8 cellular contexts compared by ENCODE assay signal in genomic region chr2:69829243-69830044, GRCh38.
DNase-seq lines count a peak whose midpoint lies in the region; ATAC-seq and TF ChIP-seq lines count a peak whose summit lies in the region.

TSS of gene GMCL1 (plus strand) at chr2:69829660. CDS start at chr2:69829893, 233 bp downstream.

- DNase-seq in DMS 273 treated with DMSO at 0.1 percent for 48 hours (lab: John Stamatoyannopoulos, UW): peak; percentile 80
- DNase-seq in HuH-7.5 (ENCODE audit: low spot score): peak; percentile 57
- peak; percentile 100 for DNase-seq in activated CD8-positive, alpha-beta memory T cell treated with anti-CD3 and anti-CD28 coated beads, Interleukin-2, amount 50 U/mL, for 48 hours
- DNase-seq in epidermal melanocyte (ENCODE audit: insufficient read length, low spot score): peak; percentile 48
- peak; percentile 91 for DNase-seq in middle frontal gyrus (ENCODE audit: extremely low spot score, low spot score)
- DNase-seq in stimulated activated CD8-positive, alpha-beta memory T cell treated with anti-CD3 and anti-CD28 coated beads, Interleukin-2, amount 100 ng/mL, for 1 hour (ENCODE audit: low read depth in 2 of 2): peak; percentile 98 to 99

- peak within 1 kb of the TSS; percentile 60 for H3K27ac ChIP-seq in OCI-LY3 (ENCODE audit: low read length)

- H2AFZ ChIP-seq in OCI-LY3 (ENCODE audit: low read depth, low read length): peak within 1 kb of the TSS; percentile 87

- no peaks in the 10 kb centered on the region for H4K20me1 ChIP-seq in OCI-LY3 (ENCODE audit: insufficient read depth, low read length)

- peak within 1 kb of the TSS; percentile 86 for H3K4me3 ChIP-seq in OCI-LY3 (ENCODE audit: low read length)

- no peak for TF ChIP-seq CTCF in OCI-LY3 (IDR thresholded peaks at IDR 0.05; ENCODE audit: low read depth, low read length)

- peak; percentile 90 for ATAC-seq in GM21528 (IDR thresholded peaks at IDR 0.05; ENCODE audit: low FRiP score, unreplicated experiment)

- peaks cover 48% of the 10 kb centered on the region for H3K79me2 ChIP-seq in OCI-LY3 (ENCODE audit: low read length)

- H3K36me3 ChIP-seq in OCI-LY3 (replicated peaks; ENCODE audit: low read depth, low read length): peaks cover 3% of the 10 kb centered on the region

- peak within 1 kb of the TSS; percentile 91 for H3K4me2 ChIP-seq in OCI-LY3 (ENCODE audit: low read length)

- peaks cover 12% of the 10 kb centered on the region for H3K4me1 ChIP-seq in OCI-LY3 (ENCODE audit: low read length)

- peak within 1 kb of the TSS; percentile 86 for H3K9ac ChIP-seq in OCI-LY3 (ENCODE audit: low read length)

- no peaks in the 10 kb centered on the region for H3K9me3 ChIP-seq in OCI-LY3 (ENCODE audit: insufficient read depth, low read length)

- no peaks in the 10 kb centered on the region for H3K27me3 ChIP-seq in OCI-LY3 (ENCODE audit: low read depth, low read length)

Comparison
In these comparisons a context has a peak if more than half of its experiments do, and no peak if none do; other contexts are left out.
1. Peak in every context shown above with its lines: DNase-seq, ATAC-seq, H3K4me3 ChIP-seq and H3K27ac ChIP-seq.
2. DNase-seq: peak in every context shown above with its lines; median percentile 100 in activated CD8-positive, alpha-beta memory T cell treated with anti-CD3 and anti-CD28 coated beads, Interleukin-2, amount 50 U/mL, for 48 hours; 98 in stimulated activated CD8-positive, alpha-beta memory T cell treated with anti-CD3 and anti-CD28 coated beads, Interleukin-2, amount 100 ng/mL, for 1 hour; 91 in middle frontal gyrus; 80 in DMS 273 treated with DMSO at 0.1 percent for 48 hours; 57 in HuH-7.5; 48 in epidermal melanocyte.